Comparison of ENCODE assay signal across 25 cellular contexts in the genomic region with DNA sequence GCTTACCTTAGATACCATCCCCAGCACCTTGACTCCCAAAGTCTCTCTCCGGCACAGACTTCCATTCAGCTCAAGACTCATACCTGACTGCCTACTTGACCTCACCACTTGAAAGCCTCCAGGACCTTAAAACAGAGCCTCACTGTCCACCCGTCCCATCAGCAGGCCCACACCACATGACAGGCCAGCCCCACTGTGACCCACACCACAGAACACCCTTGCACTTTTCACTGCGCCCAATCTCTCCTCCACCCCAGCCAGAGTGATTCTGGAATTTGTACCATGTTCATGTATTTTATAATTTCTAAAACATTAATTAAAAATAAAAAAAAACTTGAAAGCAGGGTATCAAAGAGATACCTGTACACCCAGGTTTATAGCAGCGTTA. TPM values are rescaled to one million over a fixed set of nuclear protein-coding genes. Genes with fewer than 3 reads are reported as not detected.
"Had no signal": no experiment of that assay in that cellular context is flagged by ENCODE, and none has a peak within 500 bp of the region (broad histone marks: within the 10 kb centered on the region; RNA-seq: fewer than 3 reads in every experiment).

No MANE protein-coding gene starts in this region.

- ATAC-seq: activated CD4-positive, alpha-beta T cell treated with anti-CD3 and anti-CD28 coated beads for 36 hours; activated T-cell treated with anti-CD3 and anti-CD28 coated beads, Interleukin-2, amount 50 U/mL, for 72 hours; left colon; mucosa of descending colon; WTC11 had no signal

- H3K9me3 Mint-ChIP-seq: activated naive CD4-positive, alpha-beta T cell treated with anti-CD3 and anti-CD28 coated beads for 36 hours; activated naive CD8-positive, alpha-beta T cell treated with anti-CD3 and anti-CD28 coated beads, Interleukin-2, amount 10 ng/mL, durations not matched to agents 7 days and 5 days; activated T-cell treated with anti-CD3 and anti-CD28 coated beads, Interleukin-2, amount 50 U/mL, for 72 hours; memory B cell; nephron progenitor cell; WTC11 had no signal

- H3K27me3 ChIP-seq: sigmoid colon had no signal

- H3K36me3 ChIP-seq: sigmoid colon, thoracic aorta had no signal

- H3K27ac ChIP-seq: sigmoid colon, thoracic aorta had no signal

- H3K36me3 Mint-ChIP-seq: activated naive CD8-positive, alpha-beta T cell treated with anti-CD3 and anti-CD28 coated beads, Interleukin-2, amount 10 ng/mL, durations not matched to agents 7 days and 5 days; memory B cell; WTC11 had no signal

- H3K9me3 ChIP-seq: mucosa of descending colon, sigmoid colon, thoracic aorta had no signal

- H3K4me2 ChIP-seq: smooth muscle cell had no signal

- H3K4me3 Mint-ChIP-seq: activated CD4-positive, alpha-beta T cell treated with anti-CD3 and anti-CD28 coated beads for 36 hours; activated naive CD4-positive, alpha-beta T cell treated with anti-CD3 and anti-CD28 coated beads for 36 hours; activated naive CD8-positive, alpha-beta T cell treated with anti-CD3 and anti-CD28 coated beads, Interleukin-2, amount 10 ng/mL, durations not matched to agents 7 days and 5 days; activated T-cell treated with anti-CD3 and anti-CD28 coated beads, Interleukin-2, amount 50 U/mL, for 72 hours; memory B cell; nephron progenitor cell; WTC11 had no signal

- H3K4me3 ChIP-seq: mucosa of descending colon, sigmoid colon, smooth muscle cell, thoracic aorta had no signal

- DNase-seq: activated CD4-positive, alpha-beta T cell treated with anti-CD3 and anti-CD28 coated beads for 36 hours; activated CD4-positive, alpha-beta T cell treated with anti-CD3 and anti-CD28 coated beads, Interleukin-2, amount 50 U/mL, for 48 hours; activated CD8-positive, alpha-beta memory T cell treated with anti-CD3 and anti-CD28 coated beads, Interleukin-2, amount 50 U/mL, for 48 hours; activated effector memory CD4-positive, alpha-beta T cell treated with Interleukin-2 at 50 U/mL for 16 hours; activated naive CD4-positive, alpha-beta T cell treated with anti-CD3 and anti-CD28 coated beads for 36 hours; activated naive CD8-positive, alpha-beta T cell treated with anti-CD3 and anti-CD28 coated beads, Interleukin-2, amount 10 ng/mL, durations not matched to agents 7 days and 5 days; activated T-cell treated with anti-CD3 and anti-CD28 coated beads, Interleukin-2, amount 50 U/mL, for 72 hours; amniotic stem cell; cerebellar nuclear complex; cortex of kidney; nephron progenitor cell; sigmoid colon; stimulated activated CD4-positive, alpha-beta T cell treated with anti-CD3 and anti-CD28 coated beads, Interleukin-2, amount 100 ng/mL, for 48 hours; stimulated activated CD8-positive, alpha-beta memory T cell treated with anti-CD3 and anti-CD28 coated beads, Interleukin-4, amount 100 ng/mL, for 48 hours; stimulated activated naive CD4-positive, alpha-beta T cell treated with Interleukin-2 at 50 U/mL for 16 hours; T-helper 1 cell; T-helper 9 cell had no signal

- H3K27ac Mint-ChIP-seq: activated CD4-positive, alpha-beta T cell treated with anti-CD3 and anti-CD28 coated beads for 36 hours; activated naive CD4-positive, alpha-beta T cell treated with anti-CD3 and anti-CD28 coated beads for 36 hours; activated naive CD8-positive, alpha-beta T cell treated with anti-CD3 and anti-CD28 coated beads, Interleukin-2, amount 10 ng/mL, durations not matched to agents 7 days and 5 days; activated T-cell treated with anti-CD3 and anti-CD28 coated beads, Interleukin-2, amount 50 U/mL, for 72 hours; memory B cell; nephron progenitor cell; WTC11 had no signal

RNA-seq across cellular contexts. Expression of a gene that starts 28.0 kb away (rescaled TPM):
- total RNA-seq: activated CD4-positive, alpha-beta T cell treated with anti-CD3 and anti-CD28 coated beads for 36 hours; activated CD8-positive, alpha-beta memory T cell treated with anti-CD3 and anti-CD28 coated beads for 36 hours; activated naive CD4-positive, alpha-beta T cell treated with anti-CD3 and anti-CD28 coated beads for 36 hours; activated naive CD8-positive, alpha-beta T cell treated with anti-CD3 and anti-CD28 coated beads, Interleukin-2, amount 10 ng/mL, durations not matched to agents 7 days and 5 days; activated T-cell treated with anti-CD3 and anti-CD28 coated beads, Interleukin-2, amount 50 U/mL, for 72 hours; glomerular endothelial cell had no signal
